In genomic region chr2:37633234-37633633, GRCh38 we compare ENCODE assay signal across 1 cellular context.
TF ChIP-seq lines count a peak whose summit lies in the region.

No MANE protein-coding gene starts in this region.

TF ChIP-seq in GM12878, 131 proteins besides CTCF, POLR2A, EP300 and RAD21:
- no peak for TF ChIP-seq ATF7 (IDR thresholded peaks at IDR 0.05; ENCODE audit: low read depth)
- TF ChIP-seq, protein P1, sequence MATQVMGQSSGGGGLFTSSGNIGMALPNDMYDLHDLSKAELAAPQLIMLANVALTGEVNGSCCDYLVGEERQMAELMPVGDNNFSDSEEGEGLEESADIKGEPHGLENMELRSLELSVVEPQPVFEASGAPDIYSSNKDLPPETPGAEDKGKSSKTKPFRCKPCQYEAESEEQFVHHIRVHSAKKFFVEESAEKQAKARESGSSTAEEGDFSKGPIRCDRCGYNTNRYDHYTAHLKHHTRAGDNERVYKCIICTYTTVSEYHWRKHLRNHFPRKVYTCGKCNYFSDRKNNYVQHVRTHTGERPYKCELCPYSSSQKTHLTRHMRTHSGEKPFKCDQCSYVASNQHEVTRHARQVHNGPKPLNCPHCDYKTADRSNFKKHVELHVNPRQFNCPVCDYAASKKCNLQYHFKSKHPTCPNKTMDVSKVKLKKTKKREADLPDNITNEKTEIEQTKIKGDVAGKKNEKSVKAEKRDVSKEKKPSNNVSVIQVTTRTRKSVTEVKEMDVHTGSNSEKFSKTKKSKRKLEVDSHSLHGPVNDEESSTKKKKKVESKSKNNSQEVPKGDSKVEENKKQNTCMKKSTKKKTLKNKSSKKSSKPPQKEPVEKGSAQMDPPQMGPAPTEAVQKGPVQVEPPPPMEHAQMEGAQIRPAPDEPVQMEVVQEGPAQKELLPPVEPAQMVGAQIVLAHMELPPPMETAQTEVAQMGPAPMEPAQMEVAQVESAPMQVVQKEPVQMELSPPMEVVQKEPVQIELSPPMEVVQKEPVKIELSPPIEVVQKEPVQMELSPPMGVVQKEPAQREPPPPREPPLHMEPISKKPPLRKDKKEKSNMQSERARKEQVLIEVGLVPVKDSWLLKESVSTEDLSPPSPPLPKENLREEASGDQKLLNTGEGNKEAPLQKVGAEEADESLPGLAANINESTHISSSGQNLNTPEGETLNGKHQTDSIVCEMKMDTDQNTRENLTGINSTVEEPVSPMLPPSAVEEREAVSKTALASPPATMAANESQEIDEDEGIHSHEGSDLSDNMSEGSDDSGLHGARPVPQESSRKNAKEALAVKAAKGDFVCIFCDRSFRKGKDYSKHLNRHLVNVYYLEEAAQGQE (IDR thresholded peaks at IDR 0.05; ENCODE audit: low read depth, low read length): no peak
- TF ChIP-seq ZNF274 (IDR thresholded peaks at IDR 0.05; ENCODE audit: insufficient read depth, insufficient read length): no peak
- no peak for TF ChIP-seq EED (IDR thresholded peaks at IDR 0.05; ENCODE audit: low read depth)
- TF ChIP-seq, protein P2, sequence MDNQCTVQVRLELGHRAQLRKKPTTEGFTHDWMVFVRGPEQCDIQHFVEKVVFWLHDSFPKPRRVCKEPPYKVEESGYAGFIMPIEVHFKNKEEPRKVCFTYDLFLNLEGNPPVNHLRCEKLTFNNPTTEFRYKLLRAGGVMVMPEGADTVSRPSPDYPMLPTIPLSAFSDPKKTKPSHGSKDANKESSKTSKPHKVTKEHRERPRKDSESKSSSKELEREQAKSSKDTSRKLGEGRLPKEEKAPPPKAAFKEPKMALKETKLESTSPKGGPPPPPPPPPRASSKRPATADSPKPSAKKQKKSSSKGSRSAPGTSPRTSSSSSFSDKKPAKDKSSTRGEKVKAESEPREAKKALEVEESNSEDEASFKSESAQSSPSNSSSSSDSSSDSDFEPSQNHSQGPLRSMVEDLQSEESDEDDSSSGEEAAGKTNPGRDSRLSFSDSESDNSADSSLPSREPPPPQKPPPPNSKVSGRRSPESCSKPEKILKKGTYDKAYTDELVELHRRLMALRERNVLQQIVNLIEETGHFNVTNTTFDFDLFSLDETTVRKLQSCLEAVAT (IDR thresholded peaks at IDR 0.05): no peak
- TF ChIP-seq SMAD1 (IDR thresholded peaks at IDR 0.05; ENCODE audit: low read depth, partially characterized antibody): no peak
- TF ChIP-seq SMAD5 (IDR thresholded peaks at IDR 0.05; ENCODE audit: low read depth): no peak
- TF ChIP-seq, protein P3, sequence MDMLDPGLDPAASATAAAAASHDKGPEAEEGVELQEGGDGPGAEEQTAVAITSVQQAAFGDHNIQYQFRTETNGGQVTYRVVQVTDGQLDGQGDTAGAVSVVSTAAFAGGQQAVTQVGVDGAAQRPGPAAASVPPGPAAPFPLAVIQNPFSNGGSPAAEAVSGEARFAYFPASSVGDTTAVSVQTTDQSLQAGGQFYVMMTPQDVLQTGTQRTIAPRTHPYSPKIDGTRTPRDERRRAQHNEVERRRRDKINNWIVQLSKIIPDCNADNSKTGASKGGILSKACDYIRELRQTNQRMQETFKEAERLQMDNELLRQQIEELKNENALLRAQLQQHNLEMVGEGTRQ (IDR thresholded peaks at IDR 0.05; ENCODE audit: borderline replicate concordance, low read depth, low read length): no peak
- TF ChIP-seq ZBTB11 (CRISPR knock-in tag; IDR thresholded peaks at IDR 0.05): no peak
- TF ChIP-seq E2F8 (IDR thresholded peaks at IDR 0.05; ENCODE audit: low read depth, partially characterized antibody): no peak
- TF ChIP-seq HDGF (IDR thresholded peaks at IDR 0.05): no peak
- TF ChIP-seq RB1 (IDR thresholded peaks at IDR 0.05; ENCODE audit: borderline replicate concordance): no peak
- TF ChIP-seq ZNF24 (IDR thresholded peaks at IDR 0.05): no peak
